ENCODE assay signal across 12 cellular contexts in the genomic region with DNA sequence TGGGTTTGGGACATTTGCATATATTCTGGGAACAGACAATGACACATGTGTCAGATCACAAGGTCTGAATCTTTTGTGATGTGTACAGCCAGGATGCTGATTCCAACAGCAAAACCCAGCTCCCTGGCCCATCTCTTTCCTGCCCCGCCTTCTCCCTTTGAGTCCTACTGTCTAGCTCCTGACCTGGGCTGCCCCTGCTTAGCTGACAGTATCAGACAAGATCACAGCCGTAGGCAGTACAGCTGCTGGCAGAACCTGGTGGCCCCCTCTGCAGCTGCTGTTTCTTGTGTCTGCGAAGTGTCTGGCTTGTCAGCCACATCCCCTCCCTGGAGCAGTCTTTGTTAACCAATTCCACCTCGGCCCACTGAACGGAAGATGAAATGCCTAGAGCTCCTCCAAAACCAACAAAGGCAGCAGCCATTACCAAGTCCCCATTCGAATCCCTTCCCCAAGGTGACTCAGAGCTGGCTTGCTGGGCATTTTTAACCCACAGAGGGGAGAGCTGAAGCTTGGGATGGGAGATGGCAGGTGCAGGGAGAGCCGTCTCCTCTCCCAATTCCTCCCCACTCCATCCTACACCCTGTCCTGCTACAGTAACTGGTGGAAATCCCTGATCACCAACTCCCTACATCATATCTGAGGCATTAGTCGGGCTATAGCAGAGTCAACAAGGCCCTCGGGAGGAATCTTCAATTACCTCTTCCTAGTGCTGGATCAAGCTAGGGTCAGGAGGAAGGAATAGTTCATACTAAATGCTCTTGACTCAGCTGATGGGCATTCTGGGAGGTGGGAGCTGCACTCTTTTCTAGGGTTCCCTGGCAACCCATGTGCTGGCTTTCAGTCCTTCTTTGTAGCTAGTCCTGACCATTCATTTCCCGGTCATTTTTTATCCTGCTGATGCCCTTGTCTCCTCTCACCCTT. TPM values are rescaled to one million over a fixed set of nuclear protein-coding genes. Genes with fewer than 3 reads are reported as not detected.
A peak's percentile ranks its signal among the peaks of the same experiment; 100 is the strongest.
DNase-seq lines count a peak whose midpoint lies in the region; ATAC-seq and TF ChIP-seq lines count a peak whose summit lies in the region.
"Had no signal": no experiment of that assay in that cellular context is flagged by ENCODE, and none has a peak within 500 bp of the region (broad histone marks: within the 10 kb centered on the region; RNA-seq: fewer than 3 reads in every experiment).

No MANE protein-coding gene starts in this region.

- H3K27me3 Mint-ChIP-seq in activated T-helper 17 cell treated with anti-CD3 and anti-CD28 coated beads, Interleukin-2, amount 50 U/mL, for 72 hours, result peaks cover 17% of the 10 kb centered on the region
- peaks cover 58% of the 10 kb centered on the region for H3K27me3 Mint-ChIP-seq in neural progenitor cell (ENCODE audit: insufficient read depth, low read depth)

- POLR2A ChIA-PET in HEK293T (lab: Yijun Ruan, JAX), result interaction anchor here (1.6 kb wide), 1 partner anchor 10 kb away, joined by 7 read pairs; no protein-coding TSS in a partner anchor

- TF ChIP-seq CTCF in neural progenitor cell (IDR thresholded peaks at IDR 0.05) (no peak), colonic mucosa (IDR thresholded peaks at IDR 0.05) (no peak)

- CTCF ChIA-PET in HEK293T (lab: Yijun Ruan, JAX), result interaction anchor here (0.6 to 1.7 kb wide), 5 partner anchors 68 to 387 kb away, joined by 3 to 7 read pairs (median 3); a partner anchor contains a TSS

- H3K9me3 ChIP-seq in neural progenitor cell (ENCODE audit: low read depth) (no peaks in the 10 kb centered on the region), colonic mucosa (no peaks in the 10 kb centered on the region)

- peaks cover 25% of the 10 kb centered on the region for H3K4me1 ChIP-seq in neural progenitor cell
- H3K4me1 ChIP-seq in colonic mucosa, result no peaks in the 10 kb centered on the region

- no peaks in the 10 kb centered on the region for H3K27me3 ChIP-seq in neural progenitor cell
- H3K27me3 ChIP-seq in colonic mucosa, result no peaks in the 10 kb centered on the region

- DNase-seq in ELR (ENCODE audit: low read depth) (peak; percentile 30), NCI-H146 treated with DMSO at 0.1 percent for 48 hours (lab: John Stamatoyannopoulos, UW; ENCODE audit: unreplicated experiment) (peak; percentile 88), neural progenitor cell (ENCODE audit: low spot score) (peak; percentile 65), HEK293T (ENCODE audit: extremely low spot score) (no peak), colonic mucosa (no peak)
- DNase-seq in NK-92 treated with Interleukin-12 subunit alpha and Interleukin-12 subunit beta, amount 100 ng/mL, for 24 hours (lab: John Stamatoyannopoulos, UW), result no peak
- DNase-seq: activated T-cell treated with anti-CD3 and anti-CD28 coated beads for 4 hours; central memory CD4-positive, alpha-beta T cell; foreskin melanocyte had no signal

- no peak overlapping the region for H3K4me3 Mint-ChIP-seq in activated T-helper 17 cell treated with anti-CD3 and anti-CD28 coated beads, Interleukin-2, amount 50 U/mL, for 72 hours
- H3K4me3 Mint-ChIP-seq in neural progenitor cell, result peak overlapping the region; percentile 75

- H4K20me1 ChIP-seq in neural progenitor cell (ENCODE audit: low read depth), result no peaks in the 10 kb centered on the region

- ATAC-seq in activated T-helper 17 cell treated with anti-CD3 and anti-CD28 coated beads, Interleukin-2, amount 50 U/mL, for 72 hours (replicated peaks), result peak; percentile 56
- ATAC-seq in HG03571 (IDR thresholded peaks at IDR 0.05; ENCODE audit: unreplicated experiment), result no peak

- H3K27ac ChIP-seq in neural progenitor cell, result no peak overlapping the region
- no peak overlapping the region for H3K27ac ChIP-seq in colonic mucosa

- no peak overlapping the region for H2AFZ ChIP-seq in neural progenitor cell (replicated peaks)

- H3K4me2 ChIP-seq in neural progenitor cell, result peak overlapping the region; percentile 36

- H3K9me3 Mint-ChIP-seq in activated T-helper 17 cell treated with anti-CD3 and anti-CD28 coated beads, Interleukin-2, amount 50 U/mL, for 72 hours, result no peaks in the 10 kb centered on the region
- peaks cover 3% of the 10 kb centered on the region for H3K9me3 Mint-ChIP-seq in neural progenitor cell

- no peaks in the 10 kb centered on the region for H3K36me3 ChIP-seq in neural progenitor cell
- no peaks in the 10 kb centered on the region for H3K36me3 ChIP-seq in colonic mucosa

- no peaks in the 10 kb centered on the region for H3K4me1 Mint-ChIP-seq in activated T-helper 17 cell treated with anti-CD3 and anti-CD28 coated beads, Interleukin-2, amount 50 U/mL, for 72 hours
- peaks cover 66% of the 10 kb centered on the region for H3K4me1 Mint-ChIP-seq in neural progenitor cell

- H3K9ac ChIP-seq in neural progenitor cell, result no peak overlapping the region
- no peak overlapping the region for H3K9ac ChIP-seq in colonic mucosa (ENCODE audit: low read depth in 2 of 2, low read length in 2 of 2)

- H3K4me3 ChIP-seq in neural progenitor cell (no peak overlapping the region), colonic mucosa (no peak overlapping the region)

- no peaks in the 10 kb centered on the region for H3K79me2 ChIP-seq in neural progenitor cell (ENCODE audit: low read depth)

- intact Hi-C loops in colonic mucosa (cut with DNase I), result no loop called here

- H3F3A ChIP-seq in neural progenitor cell (ENCODE audit: low read depth), result peaks cover 15% of the 10 kb centered on the region

- no peak overlapping the region for H3K27ac Mint-ChIP-seq in activated T-helper 17 cell treated with anti-CD3 and anti-CD28 coated beads, Interleukin-2, amount 50 U/mL, for 72 hours
- H3K27ac Mint-ChIP-seq in neural progenitor cell, result peak overlapping the region; percentile 29

- H3K36me3 Mint-ChIP-seq in activated T-helper 17 cell treated with anti-CD3 and anti-CD28 coated beads, Interleukin-2, amount 50 U/mL, for 72 hours (ENCODE audit: low read depth), result no peaks in the 10 kb centered on the region
- H3K36me3 Mint-ChIP-seq in neural progenitor cell, result no peaks in the 10 kb centered on the region

TF ChIP-seq in HEK293T, 16 proteins besides CTCF, POLR2A, EP300 and RAD21:
- TF ChIP-seq HDGF (IDR thresholded peaks at IDR 0.05; ENCODE audit: borderline replicate concordance) (no peak), ARNT (IDR thresholded peaks at IDR 0.05) (no peak), SUZ12 (IDR thresholded peaks at IDR 0.05) (no peak), TARDBP (IDR thresholded peaks at IDR 0.05) (no peak), ZNF384 (IDR thresholded peaks at IDR 0.05) (no peak), ELF4 (IDR thresholded peaks at IDR 0.05) (no peak), FOXK2 (IDR thresholded peaks at IDR 0.05) (no peak), FOXA1 (IDR thresholded peaks at IDR 0.05) (no peak)
- TF ChIP-seq, protein P1, sequence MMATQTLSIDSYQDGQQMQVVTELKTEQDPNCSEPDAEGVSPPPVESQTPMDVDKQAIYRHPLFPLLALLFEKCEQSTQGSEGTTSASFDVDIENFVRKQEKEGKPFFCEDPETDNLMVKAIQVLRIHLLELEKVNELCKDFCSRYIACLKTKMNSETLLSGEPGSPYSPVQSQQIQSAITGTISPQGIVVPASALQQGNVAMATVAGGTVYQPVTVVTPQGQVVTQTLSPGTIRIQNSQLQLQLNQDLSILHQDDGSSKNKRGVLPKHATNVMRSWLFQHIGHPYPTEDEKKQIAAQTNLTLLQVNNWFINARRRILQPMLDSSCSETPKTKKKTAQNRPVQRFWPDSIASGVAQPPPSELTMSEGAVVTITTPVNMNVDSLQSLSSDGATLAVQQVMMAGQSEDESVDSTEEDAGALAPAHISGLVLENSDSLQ (IDR thresholded peaks at IDR 0.05), result no peak

RNA-seq across cellular contexts. Expression of a gene that starts 5.8 kb away (rescaled TPM):
- total RNA-seq in activated T-helper 17 cell treated with anti-CD3 and anti-CD28 coated beads, Interleukin-2, amount 50 U/mL, for 72 hours, result 1 to 10 TPM; 2.0 to 5.6 TPM
- total RNA-seq in neural progenitor cell (ENCODE audit: low replicate concordance) (3.7 and 8.8 TPM in 2 replicates), colonic mucosa (1 to 10 TPM in 1 of 2 donors, under 1 TPM in 1; 0.90 to 1.4 TPM)

RNA-seq across cellular contexts. Expression of a gene that starts 42.9 kb away (rescaled TPM):
- total RNA-seq in activated T-helper 17 cell treated with anti-CD3 and anti-CD28 coated beads, Interleukin-2, amount 50 U/mL, for 72 hours, result not detected
- 1.5 and 4.9 TPM in 2 replicates for total RNA-seq in neural progenitor cell (ENCODE audit: low replicate concordance)
- under 1 TPM in 1 of 2 donors, not detected in 1; 0.37 TPM for total RNA-seq in colonic mucosa
- total RNA-seq: T-helper 1 cell treated with Interleukin-12 subunit alpha and Interleukin-12 subunit beta and Interleukin-4 antibody, amounts not matched to agents 30 ng/mL and 1 ng/mL, for 36 hours had no signal

Comparison
In these comparisons a context has a peak if more than half of its experiments do, and no peak if none do; other contexts are left out.
1. DNase-seq: peak in ELR (single experiment), NCI-H146 treated with DMSO at 0.1 percent for 48 hours (single experiment) and neural progenitor cell (single experiment); none in HEK293T (single experiment), colonic mucosa (single experiment) and NK-92 treated with Interleukin-12 subunit alpha and Interleukin-12 subunit beta, amount 100 ng/mL, for 24 hours (single experiment).